ENCODE assay signal across 1 cellular context in genomic region chr22:50192056-50192824, GRCh38.
TF ChIP-seq lines count a peak whose summit lies in the region.

No MANE protein-coding gene starts in this region.

TF ChIP-seq in GM12878, 131 proteins besides CTCF, POLR2A, EP300 and RAD21:
- TF ChIP-seq CBX3 (IDR thresholded peaks at IDR 0.05; ENCODE audit: borderline replicate concordance, low read depth) = no peak
- TF ChIP-seq RAD51 (IDR thresholded peaks at IDR 0.05) = no peak
- TF ChIP-seq EGR1 (IDR thresholded peaks at IDR 0.05; ENCODE audit: borderline replicate concordance in 1 of 2, low read depth in 2 of 2, low read length in 2 of 2) = no peak
- no peak for TF ChIP-seq PML (IDR thresholded peaks at IDR 0.05; ENCODE audit: low read length)
- no peak for TF ChIP-seq CBX5 (IDR thresholded peaks at IDR 0.05; ENCODE audit: low read depth)
- 0 out of 4 replicates have a peak, but pooled peaks of 1 of the 2 experiments have one; percentile 28 for TF ChIP-seq ETV6 (conservative IDR thresholded peaks at IDR 0.05 in 1 of 2, IDR thresholded peaks at IDR 0.05 in 1 of 2; ENCODE audit: borderline replicate concordance in 1 of 2, low read depth in 1 of 2)
- TF ChIP-seq CHD2 (IDR thresholded peaks at IDR 0.05; ENCODE audit: borderline replicate concordance, low read depth, low read length) = 0 out of 2 replicates have a peak, but pooled peaks have one; percentile 34
- peak; percentile 49; the same call in 1 of the 2 replicates for TF ChIP-seq ZNF687 (IDR thresholded peaks at IDR 0.05)
- peak; percentile 16; the same call in 1 of the 2 replicates for TF ChIP-seq MXI1 (IDR thresholded peaks at IDR 0.05; ENCODE audit: low read depth, low read length)
- TF ChIP-seq BCL11A (IDR thresholded peaks at IDR 0.05; ENCODE audit: low read depth, low read length) = 0 out of 2 replicates have a peak, but pooled peaks have one; percentile 9
- TF ChIP-seq NR2C2 (IDR thresholded peaks at IDR 0.05; ENCODE audit: borderline replicate concordance, control insufficient read depth, insufficient read length, low read depth) = no peak
- TF ChIP-seq E2F8 (IDR thresholded peaks at IDR 0.05; ENCODE audit: low read depth, partially characterized antibody) = no peak
- peak in 1 of 2 experiments; percentile 5; a peak in 1 of 4 replicates for TF ChIP-seq BHLHE40 (IDR thresholded peaks at IDR 0.05; ENCODE audit: borderline replicate concordance in 1 of 2, low read depth in 2 of 2, low read length in 1 of 2)
- TF ChIP-seq IKZF1 (conservative IDR thresholded peaks at IDR 0.05) = peak; percentile 31; the same call in 1 of the 2 replicates
- no peak for TF ChIP-seq RUNX3 (IDR thresholded peaks at IDR 0.05; ENCODE audit: low read length)
- TF ChIP-seq REST (IDR thresholded peaks at IDR 0.05; ENCODE audit: low read depth, low read length) = no peak
- peak; percentile 95 for TF ChIP-seq SPI1 (IDR thresholded peaks at IDR 0.05; ENCODE audit: borderline replicate concordance, insufficient read depth, low read depth, low read length)
- no peak for TF ChIP-seq ZNF622 (IDR thresholded peaks at IDR 0.05)
- no peak for TF ChIP-seq ATF3 (IDR thresholded peaks at IDR 0.05; ENCODE audit: borderline replicate concordance, extremely low read depth, low read depth, low read length)
- no peak for TF ChIP-seq TCF7 (IDR thresholded peaks at IDR 0.05; ENCODE audit: borderline replicate concordance)
- TF ChIP-seq LARP7 (IDR thresholded peaks at IDR 0.05) = peak; percentile 57; the same call in 1 of the 2 replicates
- no peak for TF ChIP-seq NKRF (conservative IDR thresholded peaks at IDR 0.05)
- TF ChIP-seq HDGF (IDR thresholded peaks at IDR 0.05) = no peak
- TF ChIP-seq HDAC2 (IDR thresholded peaks at IDR 0.05) = no peak
- TF ChIP-seq PRDM15 (CRISPR knock-in tag; IDR thresholded peaks at IDR 0.05) = no peak
- peak; percentile 55; the same call in 1 of the 2 replicates for TF ChIP-seq POLR2AphosphoS5 (IDR thresholded peaks at IDR 0.05; ENCODE audit: low read length)
- peak; percentile 35; the same call in 1 of the 2 replicates for TF ChIP-seq MAX (IDR thresholded peaks at IDR 0.05; ENCODE audit: low read depth, low read length)
- peak; percentile 52; the same call in 1 of the 2 replicates for TF ChIP-seq SMARCA5 (IDR thresholded peaks at IDR 0.05)
- TF ChIP-seq GATAD2B (conservative IDR thresholded peaks at IDR 0.05; ENCODE audit: low read depth) = no peak
- TF ChIP-seq DPF2 (IDR thresholded peaks at IDR 0.05) = peak; percentile 7; the same call in 1 of the 2 replicates
